In the genomic region with DNA sequence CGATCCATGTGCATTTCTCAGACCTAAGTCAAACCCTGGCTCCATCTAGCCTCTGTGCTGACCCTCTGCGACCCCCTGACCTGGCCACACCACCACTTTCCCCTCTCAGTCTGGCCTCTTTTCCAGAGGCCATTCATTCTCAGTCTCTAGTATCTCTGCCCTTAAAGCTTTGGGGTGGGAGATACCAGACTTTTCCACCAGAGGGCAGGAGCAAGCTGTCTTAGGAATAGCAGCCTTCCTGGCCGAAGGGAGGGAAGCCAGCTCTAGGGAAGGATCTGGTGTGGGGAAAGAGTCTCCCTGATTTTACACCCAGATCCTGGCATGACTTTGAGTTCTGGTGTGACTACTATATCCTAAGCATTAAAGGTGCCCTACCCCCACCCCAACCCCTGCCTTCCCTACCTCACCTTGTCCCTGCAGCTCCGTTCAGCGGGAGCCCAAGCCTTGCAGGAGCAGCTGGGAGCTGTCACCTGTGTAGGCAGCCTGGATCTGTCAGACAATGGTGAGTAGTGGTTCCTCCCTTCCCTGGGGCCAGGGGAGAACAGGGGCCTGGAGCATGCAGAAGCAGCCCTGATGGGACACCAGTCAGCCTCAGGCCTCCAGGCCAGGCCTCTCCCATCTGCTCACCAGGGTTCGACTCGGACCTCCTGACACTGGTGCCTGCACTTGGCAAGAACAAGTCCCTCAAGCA, we compare ENCODE assay signal across 8 cellular contexts. TPM values are rescaled to one million over a fixed set of nuclear protein-coding genes. Genes with fewer than 3 reads are reported as not detected.
DNase-seq lines count a peak whose midpoint lies in the region; ATAC-seq and TF ChIP-seq lines count a peak whose summit lies in the region.

No MANE protein-coding gene starts in this region.

- no peak overlapping the region for H3K4me3 ChIP-seq in fibroblast of villous mesenchyme (ENCODE audit: low read depth, low read length)

- POLR2A ChIA-PET in activated CD4-positive, alpha-beta T cell treated with anti-CD3 and anti-CD28 coated beads, Interleukin-2, amount 10 ng/mL, durations not matched to agents 7 days and 5 days (lab: Charles Lee) = no interaction called here

- peak; percentile 84 for TF ChIP-seq CTCF in fibroblast of villous mesenchyme (IDR thresholded peaks at IDR 0.05; ENCODE audit: insufficient read depth, low read depth, low read length)

- CTCF ChIA-PET in activated CD4-positive, alpha-beta T cell treated with anti-CD3 and anti-CD28 coated beads, Interleukin-2, amount 10 ng/mL, durations not matched to agents 7 days and 5 days (lab: Charles Lee) = interaction anchor here (1.3 kb wide), 1 partner anchor 12 kb away, joined by 3 read pairs; no protein-coding TSS in a partner anchor

- no peaks in the 10 kb centered on the region for H3K9me3 Mint-ChIP-seq in activated CD4-positive, alpha-beta T cell treated with anti-CD3 and anti-CD28 coated beads, Interleukin-2, amount 10 ng/mL, durations not matched to agents 7 days and 5 days

- H3K4me1 Mint-ChIP-seq in activated CD4-positive, alpha-beta T cell treated with anti-CD3 and anti-CD28 coated beads, Interleukin-2, amount 10 ng/mL, durations not matched to agents 7 days and 5 days = peaks cover 7% of the 10 kb centered on the region

- DNase-seq in activated CD4-positive, alpha-beta T cell treated with anti-CD3 and anti-CD28 coated beads, Interleukin-2, amount 10 ng/mL, durations not matched to agents 7 days and 5 days = peak; percentile 70
- no peak for DNase-seq in activated CD4-positive, alpha-beta T cell treated with anti-CD3 and anti-CD28 coated beads, Interleukin-2, amount 50 U/mL, for 4 hours
- DNase-seq in NCI-H2227 treated with DMSO at 0.1 percent for 48 hours (lab: John Stamatoyannopoulos, UW) (peak; percentile 24), fibroblast of villous mesenchyme (ENCODE audit: low read depth) (peak; percentile 68), non-pigmented ciliary epithelial cell (ENCODE audit: low read depth) (peak; percentile 19)
- peak; percentile 59 for DNase-seq in activated CD8-positive, alpha-beta memory T cell treated with anti-CD3 and anti-CD28 coated beads, Interleukin-2, amount 50 U/mL, for 4 hours

- peaks cover 10% of the 10 kb centered on the region for H3K27me3 Mint-ChIP-seq in activated CD4-positive, alpha-beta T cell treated with anti-CD3 and anti-CD28 coated beads, Interleukin-2, amount 10 ng/mL, durations not matched to agents 7 days and 5 days

- H3K27ac Mint-ChIP-seq in activated CD4-positive, alpha-beta T cell treated with anti-CD3 and anti-CD28 coated beads, Interleukin-2, amount 10 ng/mL, durations not matched to agents 7 days and 5 days = peak overlapping the region; percentile 83

- no peaks in the 10 kb centered on the region for H3K36me3 Mint-ChIP-seq in activated CD4-positive, alpha-beta T cell treated with anti-CD3 and anti-CD28 coated beads, Interleukin-2, amount 10 ng/mL, durations not matched to agents 7 days and 5 days (ENCODE audit: low read depth)

- peak; percentile 48 for ATAC-seq in HG02610 (IDR thresholded peaks at IDR 0.05; ENCODE audit: unreplicated experiment)
- no peak for ATAC-seq in GM21390 (IDR thresholded peaks at IDR 0.05; ENCODE audit: unreplicated experiment)

- no peak overlapping the region for H3K4me3 Mint-ChIP-seq in activated CD4-positive, alpha-beta T cell treated with anti-CD3 and anti-CD28 coated beads, Interleukin-2, amount 10 ng/mL, durations not matched to agents 7 days and 5 days

RNA-seq across cellular contexts. Expression of a gene that starts 6.6 kb away (rescaled TPM):
- 1 to 10 TPM in 1 of 2 experiments, under 1 TPM in 1; 0.83 to 1.1 TPM for total RNA-seq in activated CD4-positive, alpha-beta T cell treated with anti-CD3 and anti-CD28 coated beads, Interleukin-2, amount 10 ng/mL, durations not matched to agents 7 days and 5 days
- total RNA-seq in fibroblast of villous mesenchyme = not detected in 2 replicates

RNA-seq across cellular contexts. Expression of a gene that starts 13.0 kb away (rescaled TPM):
- total RNA-seq in activated CD4-positive, alpha-beta T cell treated with anti-CD3 and anti-CD28 coated beads, Interleukin-2, amount 10 ng/mL, durations not matched to agents 7 days and 5 days = not detected
- total RNA-seq in fibroblast of villous mesenchyme = not detected in 2 replicates

RNA-seq across cellular contexts. Expression of a gene that starts 35.7 kb away (rescaled TPM):
- total RNA-seq in activated CD4-positive, alpha-beta T cell treated with anti-CD3 and anti-CD28 coated beads, Interleukin-2, amount 10 ng/mL, durations not matched to agents 7 days and 5 days = 10 to 100 TPM; 57.4 to 60.3 TPM
- total RNA-seq in fibroblast of villous mesenchyme = 13.0 and 33.2 TPM in 2 replicates

RNA-seq across cellular contexts. Expression of a gene that starts 56.2 kb away (rescaled TPM):
- total RNA-seq in activated CD4-positive, alpha-beta T cell treated with anti-CD3 and anti-CD28 coated beads, Interleukin-2, amount 10 ng/mL, durations not matched to agents 7 days and 5 days = 100 to 1,000 TPM; 106 to 116 TPM
- total RNA-seq in fibroblast of villous mesenchyme = 45.1 and 47.9 TPM in 2 replicates

RNA-seq across cellular contexts. Expression of a gene that starts 56.3 kb away (rescaled TPM):
- total RNA-seq in activated CD4-positive, alpha-beta T cell treated with anti-CD3 and anti-CD28 coated beads, Interleukin-2, amount 10 ng/mL, durations not matched to agents 7 days and 5 days = 1 to 10 TPM; 3.1 to 3.3 TPM
- 0.86 and 1.3 TPM in 2 replicates for total RNA-seq in fibroblast of villous mesenchyme

Comparison
In these comparisons a context has a peak if more than half of its experiments do, and no peak if none do; other contexts are left out.
1. DNase-seq: peak in activated CD4-positive, alpha-beta T cell treated with anti-CD3 and anti-CD28 coated beads, Interleukin-2, amount 10 ng/mL, durations not matched to agents 7 days and 5 days (single experiment), NCI-H2227 treated with DMSO at 0.1 percent for 48 hours (single experiment), activated CD8-positive, alpha-beta memory T cell treated with anti-CD3 and anti-CD28 coated beads, Interleukin-2, amount 50 U/mL, for 4 hours (single experiment), fibroblast of villous mesenchyme (single experiment) and non-pigmented ciliary epithelial cell (single experiment); none in activated CD4-positive, alpha-beta T cell treated with anti-CD3 and anti-CD28 coated beads, Interleukin-2, amount 50 U/mL, for 4 hours (0 of 2).